In genomic region chr10:11950325-11951018, GRCh38 we compare ENCODE assay signal across 17 cellular contexts.
DNase-seq lines count a peak whose midpoint lies in the region; ATAC-seq, FAIRE-seq and TF ChIP-seq lines count a peak whose summit lies in the region.
"Had no signal": no experiment of that assay in that cellular context is flagged by ENCODE, and none has a peak within 500 bp of the region (broad histone marks: within the 10 kb centered on the region; RNA-seq: fewer than 3 reads in every experiment).

No MANE protein-coding gene starts in this region.

- no peak overlapping the region for H4K91ac ChIP-seq in IMR-90 (ENCODE audit: insufficient read depth, low read depth, low read length)

- TF ChIP-seq RAD21 in IMR-90 (IDR thresholded peaks at IDR 0.05; ENCODE audit: low read length) = no peak

- H3K79me1 ChIP-seq in IMR-90 (ENCODE audit: low read depth in 1 of 2, low read length in 2 of 2) = no peaks in the 10 kb centered on the region; a peak in 1 of 4 replicates

- no peak overlapping the region for H2AK5ac ChIP-seq in IMR-90 (ENCODE audit: low read depth, low read length)

- no peak for TF ChIP-seq POLR2A in IMR-90 (IDR thresholded peaks at IDR 0.05; ENCODE audit: low read depth, low read length)

- no peak for TF ChIP-seq CTCF in IMR-90 (conservative IDR thresholded peaks at IDR 0.05; ENCODE audit: low read depth, low read length)
- no peak for TF ChIP-seq CTCF in upper lobe of right lung (IDR thresholded peaks at IDR 0.05)

- H3K27ac Mint-ChIP-seq in activated naive CD4-positive, alpha-beta T cell treated with anti-CD3 and anti-CD28 coated beads, Interleukin-2, amount 50 U/mL, for 24 hours = peak overlapping the region; percentile 38
- no peak overlapping the region for H3K27ac Mint-ChIP-seq in activated T-helper 2 cell treated with anti-CD3 and anti-CD28 coated beads, Interferon-gamma antibody, Interleukin-2, Interleukin-4, amounts not matched to agents 10 μg/mL and 5 μg/mL and 100 μg/mL, durations not matched to agents 14 hours and 24 hours and 36 hours
- H3K27ac Mint-ChIP-seq: B cell; CD8-positive, alpha-beta T cell; H9; IgD-negative memory B cell had no signal

- no peak overlapping the region for H2AFZ ChIP-seq in IMR-90 (replicated peaks; ENCODE audit: low read length, poor library complexity)

- H3K56ac ChIP-seq in IMR-90 (ENCODE audit: extremely low read depth, insufficient read depth, low read length) = no peak overlapping the region

- FAIRE-seq in GM19239 (lab: Jason Lieb, UNC) = peak; percentile 70
- FAIRE-seq: GM12878, H1 had no signal

- H3K27ac ChIP-seq in IMR-90 (ENCODE audit: insufficient read depth, low read length) = no peak overlapping the region
- H3K27ac ChIP-seq in upper lobe of right lung = no peak overlapping the region
- H3K27ac ChIP-seq: BLaER1 treated with 17β-estradiol and CSF1 and Interleukin-3, amounts not matched to agents 10 nM and 100 nM had no signal

- intact Hi-C loops in IMR-90 (cut with micrococcal nuclease) (no loop called here), left colon (cut with DNase I, micrococcal nuclease) (no loop called here), upper lobe of right lung (cut with DNase I) (no loop called here)
- intact Hi-C loops in activated T-helper 2 cell treated with anti-CD3 and anti-CD28 coated beads, Interferon-gamma antibody, Interleukin-2, Interleukin-4, amounts not matched to agents 10 μg/mL and 5 μg/mL and 100 μg/mL, durations not matched to agents 14 hours and 24 hours and 36 hours (cut with micrococcal nuclease) = no loop called here

- H4K5ac ChIP-seq in IMR-90 (ENCODE audit: low read depth, low read length) = no peak overlapping the region

- H4K8ac ChIP-seq in IMR-90 (ENCODE audit: low read depth in 2 of 2, low read length in 2 of 2) = no peak overlapping the region

- H2BK5ac ChIP-seq in IMR-90 (ENCODE audit: low read depth, low read length, poor library complexity, severe bottlenecking) = no peak overlapping the region

- no peak overlapping the region for H2AK9ac ChIP-seq in IMR-90 (replicated peaks; ENCODE audit: low read depth, low read length, poor library complexity)

- no peak overlapping the region for H3K4me2 ChIP-seq in IMR-90 (ENCODE audit: low read depth, low read length)
- H3K4me2 ChIP-seq: BLaER1 treated with 17β-estradiol and CSF1 and Interleukin-3, amounts not matched to agents 10 nM and 100 nM had no signal

- peaks cover 2% of the 10 kb centered on the region; the same call in 1 of the 2 replicates for H3K9me1 ChIP-seq in IMR-90 (ENCODE audit: insufficient read depth, low read length)

- peaks cover 4% of the 10 kb centered on the region for H3K4me1 Mint-ChIP-seq in activated naive CD4-positive, alpha-beta T cell treated with anti-CD3 and anti-CD28 coated beads, Interleukin-2, amount 50 U/mL, for 24 hours
- peaks cover 7% of the 10 kb centered on the region for H3K4me1 Mint-ChIP-seq in activated T-helper 2 cell treated with anti-CD3 and anti-CD28 coated beads, Interferon-gamma antibody, Interleukin-2, Interleukin-4, amounts not matched to agents 10 μg/mL and 5 μg/mL and 100 μg/mL, durations not matched to agents 14 hours and 24 hours and 36 hours (ENCODE audit: low read depth)

- no peak overlapping the region for H3K9ac ChIP-seq in IMR-90 (ENCODE audit: low read depth, low read length)
- H3K9ac ChIP-seq: BLaER1 treated with 17β-estradiol and CSF1 and Interleukin-3, amounts not matched to agents 10 nM and 100 nM had no signal

- H2BK15ac ChIP-seq in IMR-90 (ENCODE audit: low read depth, low read length) = no peak overlapping the region

- no peak overlapping the region for H2BK20ac ChIP-seq in IMR-90 (ENCODE audit: low read depth, low read length)

- H3K27me3 ChIP-seq in IMR-90 (ENCODE audit: control insufficient read depth, insufficient read depth, low read length) (no peaks in the 10 kb centered on the region), upper lobe of right lung (no peaks in the 10 kb centered on the region)
- H3K27me3 ChIP-seq: BLaER1 treated with 17β-estradiol and CSF1 and Interleukin-3, amounts not matched to agents 10 nM and 100 nM had no signal

- dilution Hi-C loops in IMR-90 (cut with HindIII; ENCODE audit: low sequenced_read_pairs, unreplicated experiment) = no loop called here

- H3K27me3 Mint-ChIP-seq in activated naive CD4-positive, alpha-beta T cell treated with anti-CD3 and anti-CD28 coated beads, Interleukin-2, amount 50 U/mL, for 24 hours = no peaks in the 10 kb centered on the region
- H3K27me3 Mint-ChIP-seq in activated T-helper 2 cell treated with anti-CD3 and anti-CD28 coated beads, Interferon-gamma antibody, Interleukin-2, Interleukin-4, amounts not matched to agents 10 μg/mL and 5 μg/mL and 100 μg/mL, durations not matched to agents 14 hours and 24 hours and 36 hours (ENCODE audit: low read depth) = no peaks in the 10 kb centered on the region
- H3K27me3 Mint-ChIP-seq: B cell, IgD-negative memory B cell had no signal

- no peak for DNase-seq in activated naive CD4-positive, alpha-beta T cell treated with anti-CD3 and anti-CD28 coated beads, Interleukin-2, amount 50 U/mL, for 16 hours
- no peak for DNase-seq in GM19239 (ENCODE audit: insufficient read length, low spot score)
- DNase-seq in IMR-90 = no peak
- no peak for DNase-seq in left colon
- DNase-seq in activated T-helper 2 cell treated with anti-CD3 and anti-CD28 coated beads, Interferon-gamma antibody, Interleukin-2, Interleukin-4, amounts not matched to agents 10 μg/mL and 5 μg/mL and 100 μg/mL, durations not matched to agents 14 hours and 24 hours and 36 hours (ENCODE audit: low spot score) = no peak
- DNase-seq in upper lobe of right lung = no peak
- DNase-seq: Calu3; CD8-positive, alpha-beta T cell; DMS79 treated with DMSO at 0.1 percent for 48 hours; H9 had no signal

- in situ Hi-C loops in IMR-90 (cut with MboI; ENCODE audit: low sequenced_read_pairs) = no loop called here

- H3K23ac ChIP-seq in IMR-90 (ENCODE audit: low read depth, low read length) = no peak overlapping the region

- no peak overlapping the region for H2BK120ac ChIP-seq in IMR-90 (ENCODE audit: low read depth, low read length)

- no peak overlapping the region for H3K4me3 ChIP-seq in IMR-90 (ENCODE audit: insufficient read depth, low read depth, low read length)
- no peak overlapping the region for H3K4me3 ChIP-seq in upper lobe of right lung
- H3K4me3 ChIP-seq: BLaER1 treated with 17β-estradiol and CSF1 and Interleukin-3, amounts not matched to agents 10 nM and 100 nM; GM12878 had no signal

- no peaks in the 10 kb centered on the region for H4K20me1 ChIP-seq in IMR-90 (ENCODE audit: insufficient read depth, low read length)
- H4K20me1 ChIP-seq: BLaER1 treated with 17β-estradiol and CSF1 and Interleukin-3, amounts not matched to agents 10 nM and 100 nM had no signal

- 76% methylated on average over 4 of the region's 9 CpGs; no CpG with 5 or more reads in 1 of the 2 experiments for WGBS in IMR-90 (ENCODE audit: extremely low coverage in 2 of 2, insufficient read length in 1 of 2), 2 experiments

- no peak overlapping the region for H3K14ac ChIP-seq in IMR-90 (replicated peaks; ENCODE audit: low read depth, low read length)

- BruUV-seq in IMR-90 (replicated peaks; lab: Mats Ljungman, UMichigan) = TSS peak; percentile 25

- no peak overlapping the region for H3K18ac ChIP-seq in IMR-90 (ENCODE audit: low read depth, low read length)

- no peaks in the 10 kb centered on the region for H3K9me3 Mint-ChIP-seq in activated naive CD4-positive, alpha-beta T cell treated with anti-CD3 and anti-CD28 coated beads, Interleukin-2, amount 50 U/mL, for 24 hours
- H3K9me3 Mint-ChIP-seq in activated T-helper 2 cell treated with anti-CD3 and anti-CD28 coated beads, Interferon-gamma antibody, Interleukin-2, Interleukin-4, amounts not matched to agents 10 μg/mL and 5 μg/mL and 100 μg/mL, durations not matched to agents 14 hours and 24 hours and 36 hours = no peaks in the 10 kb centered on the region
- H3K9me3 Mint-ChIP-seq: CD8-positive, alpha-beta T cell; H9 had no signal

- POLR2A ChIA-PET in IMR-90 (lab: Charles Lee; ENCODE audit: unreplicated experiment) = no interaction called here

- no peak overlapping the region for H3K4ac ChIP-seq in IMR-90 (ENCODE audit: low read depth, low read length)

- ATAC-seq in IMR-90 (ENCODE audit: low read depth) (no peak), left colon (peak; percentile 34), HG02973 (IDR thresholded peaks at IDR 0.05; ENCODE audit: unreplicated experiment) (no peak), upper lobe of right lung (no peak)
- ATAC-seq: CD8-positive, alpha-beta T cell; GM12878 had no signal

- peaks cover 13% of the 10 kb centered on the region for H3K36me3 Mint-ChIP-seq in activated naive CD4-positive, alpha-beta T cell treated with anti-CD3 and anti-CD28 coated beads, Interleukin-2, amount 50 U/mL, for 24 hours
- H3K36me3 Mint-ChIP-seq in activated T-helper 2 cell treated with anti-CD3 and anti-CD28 coated beads, Interferon-gamma antibody, Interleukin-2, Interleukin-4, amounts not matched to agents 10 μg/mL and 5 μg/mL and 100 μg/mL, durations not matched to agents 14 hours and 24 hours and 36 hours (ENCODE audit: low read depth) = peaks cover 45% of the 10 kb centered on the region

- H3K9me3 ChIP-seq in IMR-90 (ENCODE audit: control insufficient read depth, insufficient read depth, low read length) (no peaks in the 10 kb centered on the region), upper lobe of right lung (no peaks in the 10 kb centered on the region)
- H3K9me3 ChIP-seq: BLaER1 treated with 17β-estradiol and CSF1 and Interleukin-3, amounts not matched to agents 10 nM and 100 nM had no signal

- H3K4me1 ChIP-seq in IMR-90 (ENCODE audit: control insufficient read depth, insufficient read depth, low read length) (no peaks in the 10 kb centered on the region), upper lobe of right lung (no peaks in the 10 kb centered on the region)

- H3K36me3 ChIP-seq in IMR-90 (ENCODE audit: control insufficient read depth, insufficient read depth, low read length) (peaks cover 8% of the 10 kb centered on the region), upper lobe of right lung (peaks cover 41% of the 10 kb centered on the region)

- CTCF ChIA-PET in IMR-90 (lab: Yijun Ruan, JAX) = no interaction called here

- H3K4me3 Mint-ChIP-seq in activated naive CD4-positive, alpha-beta T cell treated with anti-CD3 and anti-CD28 coated beads, Interleukin-2, amount 50 U/mL, for 24 hours = no peak overlapping the region
- no peak overlapping the region for H3K4me3 Mint-ChIP-seq in activated T-helper 2 cell treated with anti-CD3 and anti-CD28 coated beads, Interferon-gamma antibody, Interleukin-2, Interleukin-4, amounts not matched to agents 10 μg/mL and 5 μg/mL and 100 μg/mL, durations not matched to agents 14 hours and 24 hours and 36 hours (ENCODE audit: low read depth)
- H3K4me3 Mint-ChIP-seq: B cell; CD8-positive, alpha-beta T cell; H9; IgD-negative memory B cell had no signal

TF ChIP-seq in IMR-90, 13 proteins besides CTCF, POLR2A, EP300 and RAD21 (continues in another document):
- TF ChIP-seq CHD1 (IDR thresholded peaks at IDR 0.05; ENCODE audit: low read depth, low read length) (no peak), MAZ (IDR thresholded peaks at IDR 0.05; ENCODE audit: borderline replicate concordance, low read depth, low read length) (no peak)
